In the genomic region with DNA sequence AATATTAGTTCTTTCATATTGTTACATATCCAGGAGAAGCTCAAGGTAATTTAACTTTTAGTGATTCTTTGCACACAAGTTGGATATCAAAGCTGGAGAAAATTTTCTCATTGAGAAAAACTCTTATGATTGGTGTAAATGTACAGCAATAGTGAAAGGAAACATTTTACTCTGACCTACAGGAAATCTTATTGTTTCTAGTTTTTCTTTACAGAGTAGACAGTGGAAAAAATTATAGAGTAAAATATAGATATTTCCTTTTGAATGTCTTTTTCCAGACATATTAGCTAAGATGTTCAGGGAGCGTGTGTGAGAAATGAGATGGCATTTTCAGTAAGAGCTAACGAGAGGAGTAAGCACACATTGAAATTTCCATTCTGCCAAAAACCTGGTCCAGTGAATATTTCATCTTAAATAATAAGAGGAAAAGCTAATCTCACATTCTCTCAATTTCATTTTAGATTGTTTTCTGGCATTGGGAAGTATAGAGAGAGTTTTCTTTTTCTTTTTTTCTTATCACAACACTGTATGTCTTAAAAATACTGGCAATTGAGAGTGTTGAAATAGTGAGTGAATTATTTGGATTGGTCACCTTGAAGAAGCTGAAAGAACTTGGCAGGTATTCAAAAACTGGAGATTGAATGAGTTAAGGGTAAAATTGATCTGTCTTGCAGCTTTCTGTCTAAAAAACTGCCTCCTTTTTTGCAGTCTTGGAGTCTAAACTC, we compare ENCODE assay signal across 16 cellular contexts. TPM values are rescaled to one million over a fixed set of nuclear protein-coding genes. Genes with fewer than 3 reads are reported as not detected.
DNase-seq lines count a peak whose midpoint lies in the region; ATAC-seq and TF ChIP-seq lines count a peak whose summit lies in the region.
"Had no signal": no experiment of that assay in that cellular context is flagged by ENCODE, and none has a peak within 500 bp of the region (broad histone marks: within the 10 kb centered on the region; RNA-seq: fewer than 3 reads in every experiment).

No MANE protein-coding gene starts in this region.

- no peak for TF ChIP-seq EP300 in tibial nerve (IDR thresholded peaks at IDR 0.05)

- peak overlapping the region; percentile 84 for H3K27ac Mint-ChIP-seq in activated naive CD4-positive, alpha-beta T cell treated with anti-CD3 and anti-CD28 coated beads, Interleukin-2, amount 10 ng/mL, durations not matched to agents 7 days and 5 days
- H3K27ac Mint-ChIP-seq in activated CD8-positive, alpha-beta T cell treated with anti-CD3 and anti-CD28 coated beads for 36 hours = peak overlapping the region; percentile 95
- no peak overlapping the region for H3K27ac Mint-ChIP-seq in chondrocyte (ENCODE audit: unreplicated experiment)
- H3K27ac Mint-ChIP-seq: endodermal cell, nephron progenitor cell had no signal

- no peak for DNase-seq in activated naive CD4-positive, alpha-beta T cell treated with anti-CD3 and anti-CD28 coated beads, Interleukin-2, amount 10 ng/mL, durations not matched to agents 7 days and 5 days
- no peak for DNase-seq in activated naive CD4-positive, alpha-beta T cell (lab: John Stamatoyannopoulos, UW)
- no peak for DNase-seq in activated CD8-positive, alpha-beta T cell treated with anti-CD3 and anti-CD28 coated beads for 36 hours
- DNase-seq in lower lobe of right lung (no peak), thoracic aorta (ENCODE audit: low spot score) (no peak), posterior cingulate gyrus (no peak), tibial nerve (ENCODE audit: low spot score in 2 of 2) (no peak), chondrocyte (ENCODE audit: low spot score) (no peak)
- DNase-seq: Caco-2, endodermal cell, foreskin fibroblast, NCI-H2081 treated with DMSO at 0.1 percent for 48 hours, NCI-H526, nephron progenitor cell had no signal

- POLR2A ChIA-PET in activated CD8-positive, alpha-beta T cell treated with anti-CD3 and anti-CD28 coated beads for 36 hours (lab: Charles Lee) = interaction anchor here (1.1 to 1.9 kb wide), 4 partner anchors 16 to 44 kb away, joined by 3 to 19 read pairs (median 4); partner anchors contain the start of gene ATP8A1

- intact Hi-C loops in activated CD8-positive, alpha-beta T cell treated with anti-CD3 and anti-CD28 coated beads for 36 hours (cut with micrococcal nuclease) = loop anchor here (2.0 kb wide), 1 partner anchor 18 kb away; no protein-coding TSS in a partner anchor
- intact Hi-C loops in lower lobe of right lung (cut with DNase I) = no loop called here
- intact Hi-C loops in posterior cingulate gyrus (cut with DNase I) = no loop called here

- H3K4me3 Mint-ChIP-seq in activated naive CD4-positive, alpha-beta T cell treated with anti-CD3 and anti-CD28 coated beads, Interleukin-2, amount 10 ng/mL, durations not matched to agents 7 days and 5 days = no peak overlapping the region
- H3K4me3 Mint-ChIP-seq in activated CD8-positive, alpha-beta T cell treated with anti-CD3 and anti-CD28 coated beads for 36 hours = peak overlapping the region; percentile 50
- no peak overlapping the region for H3K4me3 Mint-ChIP-seq in chondrocyte (ENCODE audit: unreplicated experiment)
- H3K4me3 Mint-ChIP-seq: endodermal cell, nephron progenitor cell had no signal

- no peaks in the 10 kb centered on the region for H3K27me3 Mint-ChIP-seq in activated naive CD4-positive, alpha-beta T cell treated with anti-CD3 and anti-CD28 coated beads, Interleukin-2, amount 10 ng/mL, durations not matched to agents 7 days and 5 days
- no peaks in the 10 kb centered on the region for H3K27me3 Mint-ChIP-seq in activated CD8-positive, alpha-beta T cell treated with anti-CD3 and anti-CD28 coated beads for 36 hours
- H3K27me3 Mint-ChIP-seq in chondrocyte (ENCODE audit: low read depth) = peaks cover 29% of the 10 kb centered on the region

- H3K27me3 ChIP-seq in lower lobe of right lung (ENCODE audit: low read depth) = no peaks in the 10 kb centered on the region
- H3K27me3 ChIP-seq in thoracic aorta (replicated peaks; ENCODE audit: insufficient read depth) = no peaks in the 10 kb centered on the region
- H3K27me3 ChIP-seq in tibial nerve = no peaks in the 10 kb centered on the region
- H3K27me3 ChIP-seq: Peyer's patch had no signal

- peaks cover 38% of the 10 kb centered on the region for H3K4me1 Mint-ChIP-seq in activated naive CD4-positive, alpha-beta T cell treated with anti-CD3 and anti-CD28 coated beads, Interleukin-2, amount 10 ng/mL, durations not matched to agents 7 days and 5 days
- H3K4me1 Mint-ChIP-seq in activated CD8-positive, alpha-beta T cell treated with anti-CD3 and anti-CD28 coated beads for 36 hours (ENCODE audit: low read depth) = peaks cover 67% of the 10 kb centered on the region
- no peaks in the 10 kb centered on the region for H3K4me1 Mint-ChIP-seq in chondrocyte (ENCODE audit: low read depth)
- H3K4me1 Mint-ChIP-seq: nephron progenitor cell had no signal

- peaks cover 2% of the 10 kb centered on the region for H3K9me3 Mint-ChIP-seq in activated naive CD4-positive, alpha-beta T cell treated with anti-CD3 and anti-CD28 coated beads, Interleukin-2, amount 10 ng/mL, durations not matched to agents 7 days and 5 days
- peaks cover 8% of the 10 kb centered on the region for H3K9me3 Mint-ChIP-seq in activated CD8-positive, alpha-beta T cell treated with anti-CD3 and anti-CD28 coated beads for 36 hours
- H3K9me3 Mint-ChIP-seq in chondrocyte (ENCODE audit: low read depth) = no peaks in the 10 kb centered on the region
- H3K9me3 Mint-ChIP-seq: endodermal cell, IgD-negative memory B cell, nephron progenitor cell had no signal

- 73 to 79% methylated on average over 2 of the region's 2 CpGs for WGBS in tibial nerve, 2 donors

- H3K4me1 ChIP-seq in lower lobe of right lung = peaks cover 7% of the 10 kb centered on the region
- H3K4me1 ChIP-seq in thoracic aorta (ENCODE audit: control insufficient read depth in 1 of 2, low read depth in 2 of 2) = peaks cover 6% of the 10 kb centered on the region in 2 donors
- H3K4me1 ChIP-seq in tibial nerve = peaks cover 0 to 5% (median 0%) of the 10 kb centered on the region in 4 donors
- H3K4me1 ChIP-seq: Caco-2, Peyer's patch had no signal

- ATAC-seq in activated CD8-positive, alpha-beta T cell treated with anti-CD3 and anti-CD28 coated beads for 36 hours = peak; percentile 28
- ATAC-seq in lower lobe of right lung = peak; percentile 55 to 66
- no peak for ATAC-seq in thoracic aorta (ENCODE audit: insufficient number of reproducible peaks, low FRiP score, low read depth)

- no peaks in the 10 kb centered on the region for H3K9me3 ChIP-seq in lower lobe of right lung
- no peaks in the 10 kb centered on the region for H3K9me3 ChIP-seq in thoracic aorta
- H3K9me3 ChIP-seq in tibial nerve = no peaks in the 10 kb centered on the region
- H3K9me3 ChIP-seq: Caco-2, Peyer's patch had no signal

- H3K36me3 ChIP-seq in lower lobe of right lung (no peaks in the 10 kb centered on the region), thoracic aorta (no peaks in the 10 kb centered on the region), tibial nerve (no peaks in the 10 kb centered on the region)
- H3K36me3 ChIP-seq: Peyer's patch had no signal

- H3K36me3 Mint-ChIP-seq in activated naive CD4-positive, alpha-beta T cell treated with anti-CD3 and anti-CD28 coated beads, Interleukin-2, amount 10 ng/mL, durations not matched to agents 7 days and 5 days = peaks cover 5% of the 10 kb centered on the region
- peaks cover 13% of the 10 kb centered on the region for H3K36me3 Mint-ChIP-seq in activated CD8-positive, alpha-beta T cell treated with anti-CD3 and anti-CD28 coated beads for 36 hours (ENCODE audit: low read depth)
- H3K36me3 Mint-ChIP-seq in chondrocyte (ENCODE audit: low read depth) = no peaks in the 10 kb centered on the region
- H3K36me3 Mint-ChIP-seq: IgD-negative memory B cell had no signal

- TF ChIP-seq CTCF in activated CD8-positive, alpha-beta T cell treated with anti-CD3 and anti-CD28 coated beads for 36 hours (IDR thresholded peaks at IDR 0.05) = no peak
- TF ChIP-seq CTCF in lower lobe of right lung (IDR thresholded peaks at IDR 0.05) = no peak
- no peak for TF ChIP-seq CTCF in thoracic aorta (IDR thresholded peaks at IDR 0.05)
- TF ChIP-seq CTCF in tibial nerve (IDR thresholded peaks at IDR 0.05) = no peak
- no peak for TF ChIP-seq CTCF in chondrocyte (IDR thresholded peaks at IDR 0.05)

- no peak for TF ChIP-seq POLR2A in tibial nerve (IDR thresholded peaks at IDR 0.05)

- H3K27ac ChIP-seq in lower lobe of right lung = peak overlapping the region; percentile 31
- peak overlapping the region; percentile 10 to 42 for H3K27ac ChIP-seq in thoracic aorta
- no peak overlapping the region for H3K27ac ChIP-seq in tibial nerve

- CTCF ChIA-PET in activated naive CD4-positive, alpha-beta T cell treated with anti-CD3 and anti-CD28 coated beads, Interleukin-2, amount 10 ng/mL, durations not matched to agents 7 days and 5 days (lab: Charles Lee) = interaction anchor here (0.8 to 1.5 kb wide), 2 partner anchors 36 to 103 kb away, joined by 3 read pairs; no protein-coding TSS in a partner anchor
- CTCF ChIA-PET in activated CD8-positive, alpha-beta T cell treated with anti-CD3 and anti-CD28 coated beads for 36 hours (lab: Charles Lee) = interaction anchor here (1.0 to 1.6 kb wide), 3 partner anchors 10 to 104 kb away, joined by 3 to 10 read pairs (median 3); partner anchors contain the start of gene ATP8A1

- H3K4me3 ChIP-seq in lower lobe of right lung (no peak overlapping the region), thoracic aorta (peak overlapping the region; percentile 16), tibial nerve (no peak overlapping the region)
- H3K4me3 ChIP-seq: Peyer's patch had no signal

RNA-seq across cellular contexts. Expression of gene ATP8A1, which starts 15.6 kb away (rescaled TPM):
- total RNA-seq in activated CD8-positive, alpha-beta T cell treated with anti-CD3 and anti-CD28 coated beads for 36 hours = 10 to 100 TPM; 28.1 to 30.7 TPM
- 84.7 TPM for total RNA-seq in lower lobe of right lung
- total RNA-seq in thoracic aorta = 10 to 100 TPM; 15.2 to 24.7 TPM
- 10 to 100 TPM; 57.9 to 79.7 (median 64.9) TPM for total RNA-seq in tibial nerve
- 0.25 to 0.97 TPM (median 0.26 TPM) in 3 replicates for total RNA-seq in chondrocyte

Comparison
In these comparisons a context has a peak if more than half of its experiments do, and no peak if none do; other contexts are left out.
1. H3K27ac ChIP-seq: peak in lower lobe of right lung (single experiment) and thoracic aorta (2 of 2); none in tibial nerve (0 of 4).